In genomic region chr3:10204921-10205320, GRCh38 we compare ENCODE assay signal across 15 cellular contexts. TPM values are rescaled to one million over a fixed set of nuclear protein-coding genes. Genes with fewer than 3 reads are reported as not detected.
DNase-seq lines count a peak whose midpoint lies in the region; ATAC-seq and TF ChIP-seq lines count a peak whose summit lies in the region.
"Had no signal": no experiment of that assay in that cellular context is flagged by ENCODE, and none has a peak within 500 bp of the region (broad histone marks: within the 10 kb centered on the region; RNA-seq: fewer than 3 reads in every experiment).

No MANE protein-coding gene starts in this region.

- no peaks in the 10 kb centered on the region for H3K79me2 ChIP-seq in smooth muscle cell (ENCODE audit: low read depth)

- peak overlapping the region; percentile 60 for H3K9ac ChIP-seq in smooth muscle cell (ENCODE audit: low read depth)

- H2AFZ ChIP-seq in smooth muscle cell (ENCODE audit: low read depth) = no peak overlapping the region

- H3F3A ChIP-seq in smooth muscle cell (ENCODE audit: low read depth) = peaks cover 6% of the 10 kb centered on the region

- H3K4me1 Mint-ChIP-seq in glutamatergic neuron (ENCODE audit: low read depth, unreplicated experiment) = peaks cover 3% of the 10 kb centered on the region

- CTCF ChIA-PET in AG04450 (lab: Charles Lee) = interaction anchor here (0.9 to 3.9 kb wide), 3 partner anchors 12 to 423 kb away, joined by 4 to 29 read pairs (median 6); no protein-coding TSS in a partner anchor

- H3K27me3 ChIP-seq in AG04450 (ENCODE audit: control insufficient read depth, insufficient read depth, low read length) (no peaks in the 10 kb centered on the region), SJSA1 (replicated peaks) (no peaks in the 10 kb centered on the region), smooth muscle cell (ENCODE audit: low read depth) (no peaks in the 10 kb centered on the region)
- no peaks in the 10 kb centered on the region for H3K27me3 ChIP-seq in effector memory CD4-positive, alpha-beta T cell (replicated peaks; ENCODE audit: control insufficient read depth, insufficient read depth, low read length, poor library complexity, severe bottlenecking)
- H3K27me3 ChIP-seq: body of pancreas, right atrium auricular region had no signal

- H3K4me1 ChIP-seq in SJSA1 (replicated peaks) (peaks cover 31% of the 10 kb centered on the region), smooth muscle cell (ENCODE audit: low read depth) (no peaks in the 10 kb centered on the region)
- H3K4me1 ChIP-seq in effector memory CD4-positive, alpha-beta T cell (ENCODE audit: control insufficient read depth, insufficient read depth, low read length, poor library complexity, severe bottlenecking) = peaks cover 10% of the 10 kb centered on the region
- H3K4me1 ChIP-seq: right atrium auricular region had no signal

- H3K4me3 ChIP-seq in AG04450 (ENCODE audit: low read depth, low read length) (no peak overlapping the region), SJSA1 (no peak overlapping the region), fibroblast of the aortic adventitia (ENCODE audit: low read depth, low read length) (no peak overlapping the region), smooth muscle cell (no peak overlapping the region)
- H3K4me3 ChIP-seq in effector memory CD4-positive, alpha-beta T cell (ENCODE audit: insufficient read depth, low read depth, low read length, poor library complexity, severe bottlenecking) = no peak overlapping the region
- H3K4me3 ChIP-seq: body of pancreas, right atrium auricular region had no signal

- H4K20me1 ChIP-seq in smooth muscle cell (ENCODE audit: low read depth) = no peaks in the 10 kb centered on the region

- POLR2A ChIA-PET in AG04450 (lab: Yijun Ruan, JAX) = interaction anchor here (0.8 to 3.6 kb wide), 2 partner anchors 13 to 63 kb away, joined by 3 to 32 read pairs; partner anchors contain the start of gene VHL

- peak overlapping the region; percentile 2 for H3K4me2 ChIP-seq in smooth muscle cell

- no peaks in the 10 kb centered on the region for H3K9me3 Mint-ChIP-seq in glutamatergic neuron (ENCODE audit: unreplicated experiment)
- H3K9me3 Mint-ChIP-seq: activated T-helper 1 cell treated with anti-CD3 and anti-CD28 coated beads, Interleukin-12 subunit alpha, Interleukin-12 subunit beta, Interleukin-2, Interleukin-4 antibody, amounts not matched to agents 30 ng/mL and 10 ng/mL and 1 ng/mL, durations not matched to agents 14 hours and 24 hours and 36 hours; naive B cell; stimulated activated naive CD8-positive, alpha-beta T cell treated with anti-CD3 and anti-CD28 coated beads, Interleukin-15, amount 100 ng/mL, for 72 hours had no signal

- H3K27ac Mint-ChIP-seq in glutamatergic neuron (ENCODE audit: unreplicated experiment) = no peak overlapping the region

- DNase-seq in AG04450 (ENCODE audit: low read depth, low spot score) (no peak), SJSA1 (ENCODE audit: low read depth in 1 of 2, low spot score in 2 of 2) (no peak), fibroblast of the aortic adventitia (ENCODE audit: low read depth) (peak; percentile 46), smooth muscle cell (lab: John Stamatoyannopoulos, UW; ENCODE audit: unreplicated experiment) (no peak), glutamatergic neuron (no peak)
- DNase-seq in effector memory CD4-positive, alpha-beta T cell = no peak
- DNase-seq: activated CD4-positive, alpha-beta T cell treated with anti-CD3 and anti-CD28 coated beads for 48 hours; effector CD8-positive, alpha-beta T cell; naive B cell; stimulated activated naive CD8-positive, alpha-beta T cell treated with anti-CD3 and anti-CD28 coated beads, Interleukin-15, amount 100 ng/mL, for 72 hours had no signal

- H3K36me3 ChIP-seq in SJSA1 = peaks cover 12% of the 10 kb centered on the region
- no peaks in the 10 kb centered on the region for H3K36me3 ChIP-seq in smooth muscle cell (ENCODE audit: low read depth)
- H3K36me3 ChIP-seq in effector memory CD4-positive, alpha-beta T cell (ENCODE audit: control insufficient read depth, insufficient read depth, low read length) = peaks cover 5% of the 10 kb centered on the region
- H3K36me3 ChIP-seq: right atrium auricular region had no signal

- H3K27ac ChIP-seq in AG04450 (ENCODE audit: low read depth, low read length) (peak overlapping the region; percentile 94), SJSA1 (peak overlapping the region; percentile 70), smooth muscle cell (ENCODE audit: low read depth) (peak overlapping the region; percentile 91)
- H3K27ac ChIP-seq in effector memory CD4-positive, alpha-beta T cell (ENCODE audit: insufficient read depth, low read length, poor library complexity, severe bottlenecking) = no peak overlapping the region

- TF ChIP-seq CTCF in AG04450 (IDR thresholded peaks at IDR 0.05; ENCODE audit: low read depth, low read length) (no peak), fibroblast of the aortic adventitia (IDR thresholded peaks at IDR 0.05; ENCODE audit: insufficient read depth, low read length) (no peak), smooth muscle cell (IDR thresholded peaks at IDR 0.05; ENCODE audit: borderline replicate concordance, insufficient read depth, poor library complexity, severe bottlenecking) (no peak), glutamatergic neuron (IDR thresholded peaks at IDR 0.05; ENCODE audit: partially characterized antibody, unreplicated experiment) (no peak)

- no peaks in the 10 kb centered on the region for H3K27me3 Mint-ChIP-seq in glutamatergic neuron (ENCODE audit: unreplicated experiment)
- H3K27me3 Mint-ChIP-seq: naive B cell; stimulated activated naive CD8-positive, alpha-beta T cell treated with anti-CD3 and anti-CD28 coated beads, Interleukin-15, amount 100 ng/mL, for 72 hours had no signal

- WGBS in smooth muscle cell (ENCODE audit: low lambda C conversion rate) = 81% methylated on average over 2 of the region's 2 CpGs

- no peaks in the 10 kb centered on the region for H3K36me3 Mint-ChIP-seq in glutamatergic neuron (ENCODE audit: unreplicated experiment)

- H3K9me3 ChIP-seq in AG04450 (ENCODE audit: control insufficient read depth, insufficient read depth, low read length) = no peaks in the 10 kb centered on the region
- H3K9me3 ChIP-seq in SJSA1 (replicated peaks) = no peaks in the 10 kb centered on the region
- H3K9me3 ChIP-seq in smooth muscle cell (replicated peaks; ENCODE audit: low read depth) = no peaks in the 10 kb centered on the region
- H3K9me3 ChIP-seq in effector memory CD4-positive, alpha-beta T cell (ENCODE audit: control insufficient read depth, low read length) = no peaks in the 10 kb centered on the region
- H3K9me3 ChIP-seq: body of pancreas, right atrium auricular region had no signal

- ATAC-seq in HG03175 (IDR thresholded peaks at IDR 0.05; ENCODE audit: unreplicated experiment) (no peak), GM21825 (IDR thresholded peaks at IDR 0.05; ENCODE audit: unreplicated experiment) (no peak)
- ATAC-seq: body of pancreas; stimulated activated naive CD8-positive, alpha-beta T cell treated with anti-CD3 and anti-CD28 coated beads, Interleukin-15, amount 100 ng/mL, for 72 hours had no signal

- H3K4me3 Mint-ChIP-seq in glutamatergic neuron (ENCODE audit: unreplicated experiment) = no peak overlapping the region
- H3K4me3 Mint-ChIP-seq: activated T-helper 1 cell treated with anti-CD3 and anti-CD28 coated beads, Interleukin-12 subunit alpha, Interleukin-12 subunit beta, Interleukin-2, Interleukin-4 antibody, amounts not matched to agents 30 ng/mL and 10 ng/mL and 1 ng/mL, durations not matched to agents 14 hours and 24 hours and 36 hours; stimulated activated naive CD8-positive, alpha-beta T cell treated with anti-CD3 and anti-CD28 coated beads, Interleukin-15, amount 100 ng/mL, for 72 hours had no signal

RNA-seq across cellular contexts. Expression of gene IRAK2, which starts 40.2 kb away (rescaled TPM):
- polyA plus RNA-seq in AG04450 (2011; rRNA removed) = 7.6 and 8.9 TPM in 2 replicates
- 8.4 and 11.4 TPM in 2 replicates for polyA minus RNA-seq in AG04450 (2011; rRNA and poly(A)+ RNA removed)
- total RNA-seq in SJSA1 (2014; rRNA removed; shearing (Covaris generic)) = 2.8 and 4.7 TPM in 2 replicates
- 0.90 and 9.1 TPM in 2 replicates for total RNA-seq in fibroblast of the aortic adventitia (ENCODE audit: low replicate concordance)
- 1.9 and 3.4 TPM in 2 replicates for total RNA-seq in smooth muscle cell
- polyA plus RNA-seq in smooth muscle cell = 2.8 and 3.3 TPM in 2 replicates
- 0.20 TPM for total RNA-seq in glutamatergic neuron (ENCODE audit: unreplicated experiment)

RNA-seq across cellular contexts. Expression of gene TATDN2, which starts 43.3 kb away (rescaled TPM):
- polyA plus RNA-seq in AG04450 (2011; rRNA removed) (17.7 and 20.5 TPM in 2 replicates), smooth muscle cell (3.3 and 7.2 TPM in 2 replicates)
- polyA minus RNA-seq in AG04450 (2011; rRNA and poly(A)+ RNA removed) = 29.1 and 30.2 TPM in 2 replicates
- 6.7 and 7.8 TPM in 2 replicates for total RNA-seq in SJSA1 (2014; rRNA removed; shearing (Covaris generic))
- total RNA-seq in fibroblast of the aortic adventitia (ENCODE audit: low replicate concordance) (20.8 and 25.6 TPM in 2 replicates), smooth muscle cell (10.7 and 23.6 TPM in 2 replicates), glutamatergic neuron (ENCODE audit: unreplicated experiment) (24.7 TPM)
